ENCODE assay signal across 23 cellular contexts in the genomic region with DNA sequence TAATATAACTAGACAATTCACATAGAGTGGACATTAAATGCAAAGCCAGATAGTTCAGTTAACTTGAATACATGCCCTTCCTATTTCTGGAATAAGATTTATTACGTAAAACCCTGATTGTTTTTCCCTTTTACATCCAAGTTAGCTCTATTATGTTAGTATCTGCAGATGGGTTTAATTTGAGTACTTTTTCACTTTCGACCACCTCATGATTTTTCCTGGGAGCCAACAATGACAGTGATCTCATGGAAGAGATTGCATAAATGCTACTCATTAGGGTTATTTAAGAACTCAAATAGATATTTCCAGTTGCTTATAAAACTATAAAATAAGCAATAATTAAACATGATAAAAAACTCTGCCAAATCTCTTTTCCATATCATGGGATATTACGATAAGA.
DNase-seq lines count a peak whose midpoint lies in the region; ATAC-seq and TF ChIP-seq lines count a peak whose summit lies in the region.
"Had no signal": no experiment of that assay in that cellular context is flagged by ENCODE, and none has a peak within 500 bp of the region (broad histone marks: within the 10 kb centered on the region; RNA-seq: fewer than 3 reads in every experiment).

No MANE protein-coding gene starts in this region.

- peaks cover 3 to 4% of the 10 kb centered on the region in 2 donors for H3K27me3 Mint-ChIP-seq in CD8-positive, alpha-beta memory T cell
- H3K27me3 Mint-ChIP-seq in CD14-positive monocyte (ENCODE audit: low read depth in 3 of 3): no peaks in the 10 kb centered on the region

- H3K9me2 ChIP-seq in GM23248 (ENCODE audit: insufficient read depth): no peaks in the 10 kb centered on the region

- peak overlapping the region; percentile 10 for H3K4me2 ChIP-seq in GM23248 (ENCODE audit: unreplicated experiment)

- 28 to 36% methylated on average over 3 of the region's 3 CpGs for WGBS in GM23248 (ENCODE audit: low coverage in 1 of 2, low lambda C conversion rate in 2 of 2, missing lambda C conversion rate in 2 of 2), 2 experiments
- WGBS in aorta, 2 donors: 72 to 74% methylated on average over 3 of the region's 3 CpGs

- peaks cover 28% of the 10 kb centered on the region for H3K4me1 ChIP-seq in GM23248 (ENCODE audit: insufficient read depth)
- no peaks in the 10 kb centered on the region for H3K4me1 ChIP-seq in CD8-positive, alpha-beta memory T cell (ENCODE audit: insufficient read depth, low read length)
- no peaks in the 10 kb centered on the region for H3K4me1 ChIP-seq in aorta (ENCODE audit: control insufficient read depth in 1 of 2, insufficient read depth in 2 of 2, low read length in 2 of 2)
- H3K4me1 ChIP-seq: SJCRH30 had no signal

- in situ Hi-C loops in GM23248 (cut with MboI): no loop called here

- no peaks in the 10 kb centered on the region for H3K9me3 ChIP-seq in GM23248 (ENCODE audit: low read depth)
- H3K9me3 ChIP-seq in CD8-positive, alpha-beta memory T cell (ENCODE audit: low read length): no peaks in the 10 kb centered on the region
- no peaks in the 10 kb centered on the region for H3K9me3 ChIP-seq in aorta (ENCODE audit: control insufficient read depth, low read length)
- H3K9me3 ChIP-seq: BLaER1 treated with 17β-estradiol and CSF1 and Interleukin-3, amounts not matched to agents 10 nM and 100 nM; SJCRH30 had no signal

- no peaks in the 10 kb centered on the region for H4K20me1 ChIP-seq in GM23248 (ENCODE audit: insufficient read depth)
- H4K20me1 ChIP-seq: BLaER1 treated with 17β-estradiol and CSF1 and Interleukin-3, amounts not matched to agents 10 nM and 100 nM had no signal

- no peak overlapping the region for H3K4me3 Mint-ChIP-seq in CD8-positive, alpha-beta memory T cell
- no peak overlapping the region for H3K4me3 Mint-ChIP-seq in CD14-positive monocyte
- H3K4me3 Mint-ChIP-seq: CD8-positive, alpha-beta T cell had no signal

- intact Hi-C loops in aorta (cut with DNase I): no loop called here
- intact Hi-C loops in CD14-positive monocyte (cut with micrococcal nuclease): no loop called here

- H3K36me3 ChIP-seq in BJ (ENCODE audit: control insufficient read depth, insufficient read depth, low read length): no peaks in the 10 kb centered on the region
- H3K36me3 ChIP-seq in GM23248 (ENCODE audit: low read depth): no peaks in the 10 kb centered on the region
- no peaks in the 10 kb centered on the region for H3K36me3 ChIP-seq in CD8-positive, alpha-beta memory T cell (ENCODE audit: insufficient read depth, low read length)
- no peaks in the 10 kb centered on the region for H3K36me3 ChIP-seq in aorta (ENCODE audit: control insufficient read depth in 1 of 2, insufficient read depth in 2 of 2, low read length in 1 of 2)
- H3K36me3 ChIP-seq: BLaER1 treated with 17β-estradiol and CSF1 and Interleukin-3, amounts not matched to agents 10 nM and 100 nM; SJCRH30 had no signal

- H3K36me3 Mint-ChIP-seq in CD8-positive, alpha-beta memory T cell: no peaks in the 10 kb centered on the region
- H3K36me3 Mint-ChIP-seq in CD14-positive monocyte: no peaks in the 10 kb centered on the region
- H3K36me3 Mint-ChIP-seq: CD8-positive, alpha-beta T cell had no signal

- no peaks in the 10 kb centered on the region for H3K9me3 Mint-ChIP-seq in CD8-positive, alpha-beta memory T cell
- H3K9me3 Mint-ChIP-seq in CD14-positive monocyte: peaks cover 4 to 23% (median 11%) of the 10 kb centered on the region in 7 donors
- H3K9me3 Mint-ChIP-seq: CD8-positive, alpha-beta T cell had no signal

- H3F3A ChIP-seq in GM23248 (ENCODE audit: insufficient read depth): peaks cover 17% of the 10 kb centered on the region

- CTCF ChIA-PET in BJ (lab: Yijun Ruan, JAX): interaction anchor here (1.3 to 1.4 kb wide), 2 partner anchors 12 to 146 kb away, joined by 5 read pairs; no protein-coding TSS in a partner anchor
- CTCF ChIA-PET in CD8-positive, alpha-beta memory T cell (lab: Charles Lee): no interaction called here

- H3K4me1 Mint-ChIP-seq in CD8-positive, alpha-beta memory T cell: no peaks in the 10 kb centered on the region
- H3K4me1 Mint-ChIP-seq in CD14-positive monocyte: no peaks in the 10 kb centered on the region

- H3K9ac ChIP-seq in GM23248: no peak overlapping the region
- H3K9ac ChIP-seq: BLaER1 treated with 17β-estradiol and CSF1 and Interleukin-3, amounts not matched to agents 10 nM and 100 nM had no signal

- no peak overlapping the region for H3K4me3 ChIP-seq in BJ (ENCODE audit: low read depth, low read length)
- no peak overlapping the region for H3K4me3 ChIP-seq in GM23248
- H3K4me3 ChIP-seq in fibroblast of the aortic adventitia (ENCODE audit: low read depth, low read length): no peak overlapping the region
- H3K4me3 ChIP-seq in CD8-positive, alpha-beta memory T cell (ENCODE audit: low read length): no peak overlapping the region
- H3K4me3 ChIP-seq in aorta (ENCODE audit: low read length in 2 of 2): no peak overlapping the region
- H3K4me3 ChIP-seq: BLaER1 treated with 17β-estradiol and CSF1 and Interleukin-3, amounts not matched to agents 10 nM and 100 nM; SJCRH30 had no signal

- peak overlapping the region; percentile 33; the same call in 1 of the 2 replicates for H3K27ac ChIP-seq in GM23248
- H3K27ac ChIP-seq in CD8-positive, alpha-beta memory T cell (ENCODE audit: low read depth, low read length): no peak overlapping the region
- H3K27ac ChIP-seq in aorta (ENCODE audit: low read depth in 1 of 2, low read length in 2 of 2): no peak overlapping the region
- H3K27ac ChIP-seq: BLaER1 treated with 17β-estradiol and CSF1 and Interleukin-3, amounts not matched to agents 10 nM and 100 nM; SJCRH30 had no signal

- H3K27me3 ChIP-seq in BJ (ENCODE audit: control insufficient read depth, insufficient read depth, low read length): no peaks in the 10 kb centered on the region
- no peaks in the 10 kb centered on the region for H3K27me3 ChIP-seq in GM23248 (replicated peaks; ENCODE audit: insufficient read depth)
- H3K27me3 ChIP-seq in CD8-positive, alpha-beta memory T cell (ENCODE audit: insufficient read depth, low read length, poor library complexity, severe bottlenecking): no peaks in the 10 kb centered on the region
- H3K27me3 ChIP-seq in aorta (ENCODE audit: control insufficient read depth in 1 of 2, insufficient read depth in 2 of 2, low read length in 1 of 2): no peaks in the 10 kb centered on the region
- H3K27me3 ChIP-seq: BLaER1 treated with 17β-estradiol and CSF1 and Interleukin-3, amounts not matched to agents 10 nM and 100 nM; SJCRH30 had no signal

- POLR2A ChIA-PET in BJ (lab: Charles Lee): no interaction called here
- POLR2A ChIA-PET in CD8-positive, alpha-beta memory T cell (lab: Charles Lee): no interaction called here

- H3K79me2 ChIP-seq in GM23248 (ENCODE audit: insufficient read depth): no peaks in the 10 kb centered on the region

- H2AFZ ChIP-seq in GM23248: no peak overlapping the region

- TF ChIP-seq CTCF in BJ (IDR thresholded peaks at IDR 0.05; ENCODE audit: insufficient read depth, low read depth, low read length) (no peak), fibroblast of the aortic adventitia (IDR thresholded peaks at IDR 0.05; ENCODE audit: insufficient read depth, low read length) (no peak), CD14-positive monocyte (IDR thresholded peaks at IDR 0.05) (no peak)

- no peak for ATAC-seq in aorta (ENCODE audit: low FRiP score)
- ATAC-seq: CD8-positive, alpha-beta T cell; Panc1 had no signal

- H3K27ac Mint-ChIP-seq in CD8-positive, alpha-beta memory T cell: no peak overlapping the region
- H3K27ac Mint-ChIP-seq in CD14-positive monocyte: no peak overlapping the region
- H3K27ac Mint-ChIP-seq: CD8-positive, alpha-beta T cell had no signal

- DNase-seq in BJ (ENCODE audit: low read depth): peak; percentile 37
- peak; percentile 34 for DNase-seq in GM23248
- peak; percentile 86 for DNase-seq in fibroblast of the aortic adventitia (ENCODE audit: low read depth)
- peak; percentile 63 for DNase-seq in stromal cell of bone marrow (ENCODE audit: low read depth)
- no peak for DNase-seq in CD8-positive, alpha-beta memory T cell
- DNase-seq in aorta: no peak
- DNase-seq in CD14-positive monocyte (ENCODE audit: low spot score): no peak
- DNase-seq: CD8-positive, alpha-beta T cell; DMS53; EL; GF-D8; KG1; NCI-H1105; NCI-H146; NCI-H2029 treated with DMSO at 0.1 percent for 48 hours; NCI-H2171; NCI-H345; NCI-H524; NCI-H774; NK-92 treated with Interleukin-12 subunit alpha and Interleukin-12 subunit beta, amount 100 ng/mL, for 24 hours; SJCRH30 had no signal

Comparison
In these comparisons a context has a peak if more than half of its experiments do, and no peak if none do; other contexts are left out.
1. DNase-seq: peak in BJ (single experiment), GM23248 (single experiment), fibroblast of the aortic adventitia (single experiment) and stromal cell of bone marrow (single experiment); none in CD8-positive, alpha-beta memory T cell (0 of 5), aorta (0 of 2) and CD14-positive monocyte (single experiment).